17 cellular contexts compared by ENCODE assay signal in the genomic region with DNA sequence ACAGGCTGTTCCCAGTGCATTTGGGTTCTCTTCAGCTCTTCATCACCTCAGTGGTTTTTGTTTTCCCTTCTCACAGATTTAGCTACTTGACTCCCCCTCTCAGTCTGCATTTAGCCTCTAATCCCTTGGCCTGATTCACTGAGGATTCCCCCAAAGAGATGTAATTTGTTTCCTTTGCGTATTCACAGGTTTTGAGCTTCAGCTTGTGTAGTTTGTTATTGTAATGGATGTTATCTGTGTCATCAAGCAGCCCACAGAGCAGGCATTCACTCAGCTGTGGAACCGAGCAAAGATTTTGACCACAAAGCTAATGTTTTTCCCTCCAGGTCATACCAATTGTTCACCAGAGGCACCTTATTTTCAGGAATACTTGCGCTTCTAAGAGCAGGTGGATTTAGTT. TPM values are rescaled to one million over a fixed set of nuclear protein-coding genes. Genes with fewer than 3 reads are reported as not detected.
DNase-seq lines count a peak whose midpoint lies in the region; ATAC-seq, FAIRE-seq and TF ChIP-seq lines count a peak whose summit lies in the region.
"Had no signal": no experiment of that assay in that cellular context is flagged by ENCODE, and none has a peak within 500 bp of the region (broad histone marks: within the 10 kb centered on the region; RNA-seq: fewer than 3 reads in every experiment).

No MANE protein-coding gene starts in this region.

- H4K20me1 ChIP-seq in GM23338 (replicated peaks; ENCODE audit: insufficient read depth) = no peaks in the 10 kb centered on the region
- H4K20me1 ChIP-seq: BLaER1 treated with 17β-estradiol and CSF1 and Interleukin-3, amounts not matched to agents 10 nM and 100 nM had no signal

- H3K27me3 Mint-ChIP-seq in GM23338 (ENCODE audit: insufficient read depth, low read depth, poor library complexity) = peaks cover 5% of the 10 kb centered on the region
- H3K27me3 Mint-ChIP-seq: activated CD4-positive, alpha-beta T cell treated with anti-CD3 and anti-CD28 coated beads, Interleukin-2, amount 10 ng/mL, durations not matched to agents 24 days and 14 days had no signal

- H3K4me3 Mint-ChIP-seq in GM23338 = no peak overlapping the region
- H3K4me3 Mint-ChIP-seq: activated CD4-positive, alpha-beta T cell treated with anti-CD3 and anti-CD28 coated beads, Interleukin-2, amount 10 ng/mL, durations not matched to agents 24 days and 14 days; activated T-helper 1 cell treated with anti-CD3 and anti-CD28 coated beads, Interleukin-12 subunit alpha, Interleukin-12 subunit beta, Interleukin-2, Interleukin-4 antibody, amounts not matched to agents 30 ng/mL and 10 ng/mL and 1 ng/mL, durations not matched to agents 14 hours and 24 hours and 36 hours; stimulated activated naive CD8-positive, alpha-beta T cell treated with anti-CD3 and anti-CD28 coated beads, Interleukin-15, amount 100 ng/mL, for 72 hours had no signal

- no peak for DNase-seq in GM23338 (ENCODE audit: low spot score)
- peak; percentile 85 for DNase-seq in RCC 7860 (ENCODE audit: low spot score)
- no peak for DNase-seq in esophagus muscularis mucosa (ENCODE audit: extremely low spot score)
- peak; percentile 78 for DNase-seq in non-pigmented ciliary epithelial cell (ENCODE audit: low read depth)
- no peak for DNase-seq in activated effector memory CD4-positive, alpha-beta T cell treated with anti-CD3 and anti-CD28 coated beads, Interleukin-2, amount 50 U/mL, for 16 hours
- no peak for DNase-seq in DMS53 (lab: John Stamatoyannopoulos, UW)
- DNase-seq: activated CD4-positive, alpha-beta T cell treated with anti-CD3 and anti-CD28 coated beads, Interleukin-2, amount 10 ng/mL, durations not matched to agents 24 days and 14 days; GDM1; NCI-H1694 treated with DMSO at 0.1 percent for 48 hours; right cardiac atrium; stimulated activated naive CD8-positive, alpha-beta T cell treated with anti-CD3 and anti-CD28 coated beads, Interleukin-15, amount 100 ng/mL, for 72 hours had no signal

- H3K36me3 Mint-ChIP-seq in GM23338 (ENCODE audit: low read depth) = no peaks in the 10 kb centered on the region

- H3K4me3 ChIP-seq in GM23338 (no peak overlapping the region), esophagus muscularis mucosa (no peak overlapping the region)
- H3K4me3 ChIP-seq: BLaER1 treated with 17β-estradiol and CSF1 and Interleukin-3, amounts not matched to agents 10 nM and 100 nM; K562 had no signal

- peak overlapping the region; percentile 5; the same call in 1 of the 2 replicates for H3K27ac Mint-ChIP-seq in GM23338
- H3K27ac Mint-ChIP-seq: activated CD4-positive, alpha-beta T cell treated with anti-CD3 and anti-CD28 coated beads, Interleukin-2, amount 10 ng/mL, durations not matched to agents 24 days and 14 days; activated T-helper 1 cell treated with anti-CD3 and anti-CD28 coated beads, Interleukin-12 subunit alpha, Interleukin-12 subunit beta, Interleukin-2, Interleukin-4 antibody, amounts not matched to agents 30 ng/mL and 10 ng/mL and 1 ng/mL, durations not matched to agents 14 hours and 24 hours and 36 hours; stimulated activated naive CD8-positive, alpha-beta T cell treated with anti-CD3 and anti-CD28 coated beads, Interleukin-15, amount 100 ng/mL, for 72 hours had no signal

- H2AFZ ChIP-seq in GM23338 = peak overlapping the region; percentile 75

- H3K27me3 ChIP-seq in GM23338 (ENCODE audit: insufficient read depth) = peaks cover 11% of the 10 kb centered on the region
- H3K27me3 ChIP-seq in esophagus muscularis mucosa = no peaks in the 10 kb centered on the region

- H3K4me1 ChIP-seq in GM23338 (ENCODE audit: insufficient read depth) = peaks cover 9% of the 10 kb centered on the region; the same call in 1 of the 2 replicates
- H3K4me1 ChIP-seq in esophagus muscularis mucosa = peaks cover 21 to 71% (median 55%) of the 10 kb centered on the region in 4 donors

- FAIRE-seq in RCC 7860 (lab: Jason Lieb, UNC) = peak; percentile 92
- FAIRE-seq: K562 had no signal

- H3K9me2 ChIP-seq in GM23338 (ENCODE audit: insufficient read depth) = peaks cover 8% of the 10 kb centered on the region; the same call in 1 of the 2 replicates

- TF ChIP-seq CTCF in GM23338 (conservative IDR thresholded peaks at IDR 0.05; ENCODE audit: low read depth in 2 of 2) (no peak), esophagus muscularis mucosa (IDR thresholded peaks at IDR 0.05) (no peak)

- ATAC-seq in GM23338 (peak; percentile 26), HG03520 (IDR thresholded peaks at IDR 0.05; ENCODE audit: unreplicated experiment) (no peak), HG03354 (IDR thresholded peaks at IDR 0.05; ENCODE audit: poor library complexity, severe bottlenecking, unreplicated experiment) (no peak)
- ATAC-seq: K562; right cardiac atrium; stimulated activated naive CD8-positive, alpha-beta T cell treated with anti-CD3 and anti-CD28 coated beads, Interleukin-15, amount 100 ng/mL, for 72 hours had no signal

- no peaks in the 10 kb centered on the region for H3K9me3 Mint-ChIP-seq in GM23338
- H3K9me3 Mint-ChIP-seq: activated CD4-positive, alpha-beta T cell treated with anti-CD3 and anti-CD28 coated beads, Interleukin-2, amount 10 ng/mL, durations not matched to agents 24 days and 14 days; activated T-helper 1 cell treated with anti-CD3 and anti-CD28 coated beads, Interleukin-12 subunit alpha, Interleukin-12 subunit beta, Interleukin-2, Interleukin-4 antibody, amounts not matched to agents 30 ng/mL and 10 ng/mL and 1 ng/mL, durations not matched to agents 14 hours and 24 hours and 36 hours; stimulated activated naive CD8-positive, alpha-beta T cell treated with anti-CD3 and anti-CD28 coated beads, Interleukin-15, amount 100 ng/mL, for 72 hours had no signal

- peaks cover 29% of the 10 kb centered on the region for H3K4me1 Mint-ChIP-seq in GM23338
- H3K4me1 Mint-ChIP-seq: activated CD4-positive, alpha-beta T cell treated with anti-CD3 and anti-CD28 coated beads, Interleukin-2, amount 10 ng/mL, durations not matched to agents 24 days and 14 days; stimulated activated naive CD8-positive, alpha-beta T cell treated with anti-CD3 and anti-CD28 coated beads, Interleukin-15, amount 100 ng/mL, for 72 hours had no signal

- 57% methylated on average over 3 of the region's 3 CpGs for WGBS in esophagus muscularis mucosa

- intact Hi-C loops in esophagus muscularis mucosa (cut with DNase I) = no loop called here

- TF ChIP-seq POLR2A in esophagus muscularis mucosa (IDR thresholded peaks at IDR 0.05; ENCODE audit: low read depth) = no peak

- no peak overlapping the region for H3K4me2 ChIP-seq in GM23338
- H3K4me2 ChIP-seq: BLaER1 treated with 17β-estradiol and CSF1 and Interleukin-3, amounts not matched to agents 10 nM and 100 nM had no signal

- TF ChIP-seq EP300 in esophagus muscularis mucosa (IDR thresholded peaks at IDR 0.05) = no peak

- H3K79me2 ChIP-seq in GM23338 (replicated peaks; ENCODE audit: insufficient read depth) = no peaks in the 10 kb centered on the region

- H3K36me3 ChIP-seq in GM23338 (ENCODE audit: insufficient read depth) (no peaks in the 10 kb centered on the region), esophagus muscularis mucosa (no peaks in the 10 kb centered on the region)
- H3K36me3 ChIP-seq: BLaER1 treated with 17β-estradiol and CSF1 and Interleukin-3, amounts not matched to agents 10 nM and 100 nM had no signal

- no peaks in the 10 kb centered on the region for H3F3A ChIP-seq in GM23338 (replicated peaks; ENCODE audit: low read depth)

- H3K9me3 ChIP-seq in esophagus muscularis mucosa = no peaks in the 10 kb centered on the region
- H3K9me3 ChIP-seq: BLaER1 treated with 17β-estradiol and CSF1 and Interleukin-3, amounts not matched to agents 10 nM and 100 nM had no signal

- H3K27ac ChIP-seq in GM23338 (ENCODE audit: low read depth) (no peak overlapping the region), esophagus muscularis mucosa (replicated peaks in 1 of 4) (peak overlapping the region; percentile 40 to 68 (median 64))
- H3K27ac ChIP-seq: BLaER1 treated with 17β-estradiol and CSF1 and Interleukin-3, amounts not matched to agents 10 nM and 100 nM; epithelial cell of prostate had no signal

TF ChIP-seq in GM23338, 12 proteins besides CTCF, POLR2A, EP300 and RAD21 (continues in another document):
- TF ChIP-seq CREB1 (CRISPR knock-in tag; IDR thresholded peaks at IDR 0.05; ENCODE audit: low read depth) (no peak), ZNF331 (CRISPR knock-in tag; IDR thresholded peaks at IDR 0.05; ENCODE audit: low read depth) (no peak), NANOG (IDR thresholded peaks at IDR 0.05; ENCODE audit: borderline replicate concordance) (no peak)
- TF ChIP-seq, protein P1, sequence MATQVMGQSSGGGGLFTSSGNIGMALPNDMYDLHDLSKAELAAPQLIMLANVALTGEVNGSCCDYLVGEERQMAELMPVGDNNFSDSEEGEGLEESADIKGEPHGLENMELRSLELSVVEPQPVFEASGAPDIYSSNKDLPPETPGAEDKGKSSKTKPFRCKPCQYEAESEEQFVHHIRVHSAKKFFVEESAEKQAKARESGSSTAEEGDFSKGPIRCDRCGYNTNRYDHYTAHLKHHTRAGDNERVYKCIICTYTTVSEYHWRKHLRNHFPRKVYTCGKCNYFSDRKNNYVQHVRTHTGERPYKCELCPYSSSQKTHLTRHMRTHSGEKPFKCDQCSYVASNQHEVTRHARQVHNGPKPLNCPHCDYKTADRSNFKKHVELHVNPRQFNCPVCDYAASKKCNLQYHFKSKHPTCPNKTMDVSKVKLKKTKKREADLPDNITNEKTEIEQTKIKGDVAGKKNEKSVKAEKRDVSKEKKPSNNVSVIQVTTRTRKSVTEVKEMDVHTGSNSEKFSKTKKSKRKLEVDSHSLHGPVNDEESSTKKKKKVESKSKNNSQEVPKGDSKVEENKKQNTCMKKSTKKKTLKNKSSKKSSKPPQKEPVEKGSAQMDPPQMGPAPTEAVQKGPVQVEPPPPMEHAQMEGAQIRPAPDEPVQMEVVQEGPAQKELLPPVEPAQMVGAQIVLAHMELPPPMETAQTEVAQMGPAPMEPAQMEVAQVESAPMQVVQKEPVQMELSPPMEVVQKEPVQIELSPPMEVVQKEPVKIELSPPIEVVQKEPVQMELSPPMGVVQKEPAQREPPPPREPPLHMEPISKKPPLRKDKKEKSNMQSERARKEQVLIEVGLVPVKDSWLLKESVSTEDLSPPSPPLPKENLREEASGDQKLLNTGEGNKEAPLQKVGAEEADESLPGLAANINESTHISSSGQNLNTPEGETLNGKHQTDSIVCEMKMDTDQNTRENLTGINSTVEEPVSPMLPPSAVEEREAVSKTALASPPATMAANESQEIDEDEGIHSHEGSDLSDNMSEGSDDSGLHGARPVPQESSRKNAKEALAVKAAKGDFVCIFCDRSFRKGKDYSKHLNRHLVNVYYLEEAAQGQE (IDR thresholded peaks at IDR 0.05; ENCODE audit: unreplicated experiment) = no peak

RNA-seq across cellular contexts. Expression of gene ME3, which starts 6.4 kb away (rescaled TPM):
- 3.8 and 4.0 TPM in 2 replicates for total RNA-seq in GM23338 (2014; rRNA removed; shearing (Covaris generic))
- 1.0 and 1.3 TPM in 2 replicates for polyA plus RNA-seq in GM23338 (2016; fragmentation: Nextera tagmentation; extraction: Ambion mirVana)
- total RNA-seq in esophagus muscularis mucosa = 10 to 100 TPM; 20.4 to 50.1 (median 26.2) TPM
- total RNA-seq: K562 had no signal
- polyA plus RNA-seq: K562 had no signal

Comparison
In these comparisons a context has a peak if more than half of its experiments do, and no peak if none do; other contexts are left out.
1. DNase-seq: peak in RCC 7860 (single experiment) and non-pigmented ciliary epithelial cell (single experiment); none in GM23338 (single experiment), esophagus muscularis mucosa (single experiment), activated effector memory CD4-positive, alpha-beta T cell treated with anti-CD3 and anti-CD28 coated beads, Interleukin-2, amount 50 U/mL, for 16 hours (single experiment) and DMS53 (single experiment).